ENCODE assay signal across 1 cellular context in the genomic region with DNA sequence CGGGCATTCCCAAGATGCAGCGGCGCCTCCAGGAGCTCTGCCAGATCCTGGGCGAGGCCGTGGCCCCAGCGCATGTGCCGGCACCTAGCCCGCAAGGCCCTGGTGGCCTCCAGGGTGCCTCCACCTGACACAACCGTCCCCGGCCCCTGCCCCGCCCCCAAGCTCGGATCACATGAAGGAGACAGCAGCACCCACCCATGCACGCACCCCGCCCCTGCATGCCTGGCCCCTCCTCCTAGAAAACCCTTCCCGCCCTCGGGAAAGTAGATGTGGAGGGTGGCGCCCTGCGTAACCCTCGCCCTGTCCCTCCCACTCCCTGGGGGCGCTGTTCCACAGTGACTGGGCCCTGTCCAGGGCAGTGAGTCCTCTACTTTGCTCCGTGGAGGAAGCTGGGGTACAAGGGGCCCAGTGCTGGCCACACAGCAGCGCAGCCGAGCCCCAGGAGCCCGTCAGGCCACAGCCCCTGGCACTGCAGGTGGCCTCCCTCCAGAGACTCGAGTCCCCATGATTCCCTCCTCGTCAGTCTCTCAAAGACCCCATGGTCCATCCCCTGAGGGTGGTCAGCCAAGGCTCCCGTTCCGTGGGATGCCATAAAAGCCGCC.
TF ChIP-seq lines count a peak whose summit lies in the region.
"Not testable (repeated sequence)": the region's sequence is repeated elsewhere in the genome, so short reads cannot be mapped to it uniquely, and the experiment has no call there.

No MANE protein-coding gene starts in this region.

TF ChIP-seq in K562, 482 proteins besides CTCF, POLR2A, EP300 and RAD21 (continued from another document):
- TF ChIP-seq, protein P1, sequence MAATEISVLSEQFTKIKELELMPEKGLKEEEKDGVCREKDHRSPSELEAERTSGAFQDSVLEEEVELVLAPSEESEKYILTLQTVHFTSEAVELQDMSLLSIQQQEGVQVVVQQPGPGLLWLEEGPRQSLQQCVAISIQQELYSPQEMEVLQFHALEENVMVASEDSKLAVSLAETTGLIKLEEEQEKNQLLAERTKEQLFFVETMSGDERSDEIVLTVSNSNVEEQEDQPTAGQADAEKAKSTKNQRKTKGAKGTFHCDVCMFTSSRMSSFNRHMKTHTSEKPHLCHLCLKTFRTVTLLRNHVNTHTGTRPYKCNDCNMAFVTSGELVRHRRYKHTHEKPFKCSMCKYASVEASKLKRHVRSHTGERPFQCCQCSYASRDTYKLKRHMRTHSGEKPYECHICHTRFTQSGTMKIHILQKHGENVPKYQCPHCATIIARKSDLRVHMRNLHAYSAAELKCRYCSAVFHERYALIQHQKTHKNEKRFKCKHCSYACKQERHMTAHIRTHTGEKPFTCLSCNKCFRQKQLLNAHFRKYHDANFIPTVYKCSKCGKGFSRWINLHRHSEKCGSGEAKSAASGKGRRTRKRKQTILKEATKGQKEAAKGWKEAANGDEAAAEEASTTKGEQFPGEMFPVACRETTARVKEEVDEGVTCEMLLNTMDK (IDR thresholded peaks at IDR 0.05; ENCODE audit: borderline replicate concordance, insufficient read depth, low read depth, low read length, poor library complexity, severe bottlenecking): peak; percentile 78
- TF ChIP-seq YY1 (IDR thresholded peaks at IDR 0.05; ENCODE audit: borderline replicate concordance in 1 of 3, control insufficient read depth in 1 of 3, extremely low read depth in 1 of 3, insufficient read depth in 3 of 3, insufficient read length in 1 of 3, insufficient replicate concordance in 2 of 3, low read depth in 1 of 3, low read length in 2 of 3) (peak in 1 of 3 experiments; percentile 9), CREB1 (CRISPR knock-in tag; IDR thresholded peaks at IDR 0.05) (peak; percentile 33; the same call in 1 of the 2 replicates), RBFOX2 (IDR thresholded peaks at IDR 0.05; ENCODE audit: low read depth, low read length) (peak; percentile 87), NR2C2 (tag; IDR thresholded peaks at IDR 0.05) (peak; percentile 29), TAF1 (IDR thresholded peaks at IDR 0.05; ENCODE audit: control insufficient read depth, extremely low read depth, insufficient read depth, low read length, severe bottlenecking) (peak; percentile 54), HMGN3 (IDR thresholded peaks at IDR 0.05; ENCODE audit: borderline replicate concordance, extremely low read depth, insufficient read length, low read depth, low read length) (peak; percentile 51), EP400 (IDR thresholded peaks at IDR 0.05) (peak; percentile 47; the same call in 1 of the 2 replicates), EGR1 (conservative IDR thresholded peaks at IDR 0.05) (peak; percentile 63), ZNF263 (CRISPR knock-in tag; IDR thresholded peaks at IDR 0.05; ENCODE audit: borderline replicate concordance) (peak; percentile 27; the same call in 1 of the 2 replicates), ESRRA (IDR thresholded peaks at IDR 0.05; ENCODE audit: borderline replicate concordance, low read depth) (0 out of 2 replicates have a peak, but pooled peaks have one; percentile 27)
- not testable (repeated sequence) for TF ChIP-seq CREB1 (IDR thresholded peaks at IDR 0.05); NR2C2 (CRISPR knock-in tag; IDR thresholded peaks at IDR 0.05)
- TF ChIP-seq, protein P2, sequence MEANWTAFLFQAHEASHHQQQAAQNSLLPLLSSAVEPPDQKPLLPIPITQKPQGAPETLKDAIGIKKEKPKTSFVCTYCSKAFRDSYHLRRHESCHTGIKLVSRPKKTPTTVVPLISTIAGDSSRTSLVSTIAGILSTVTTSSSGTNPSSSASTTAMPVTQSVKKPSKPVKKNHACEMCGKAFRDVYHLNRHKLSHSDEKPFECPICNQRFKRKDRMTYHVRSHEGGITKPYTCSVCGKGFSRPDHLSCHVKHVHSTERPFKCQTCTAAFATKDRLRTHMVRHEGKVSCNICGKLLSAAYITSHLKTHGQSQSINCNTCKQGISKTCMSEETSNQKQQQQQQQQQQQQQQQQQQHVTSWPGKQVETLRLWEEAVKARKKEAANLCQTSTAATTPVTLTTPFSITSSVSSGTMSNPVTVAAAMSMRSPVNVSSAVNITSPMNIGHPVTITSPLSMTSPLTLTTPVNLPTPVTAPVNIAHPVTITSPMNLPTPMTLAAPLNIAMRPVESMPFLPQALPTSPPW (CRISPR knock-in tag; IDR thresholded peaks at IDR 0.05): peak; percentile 70
- TF ChIP-seq, protein P3, sequence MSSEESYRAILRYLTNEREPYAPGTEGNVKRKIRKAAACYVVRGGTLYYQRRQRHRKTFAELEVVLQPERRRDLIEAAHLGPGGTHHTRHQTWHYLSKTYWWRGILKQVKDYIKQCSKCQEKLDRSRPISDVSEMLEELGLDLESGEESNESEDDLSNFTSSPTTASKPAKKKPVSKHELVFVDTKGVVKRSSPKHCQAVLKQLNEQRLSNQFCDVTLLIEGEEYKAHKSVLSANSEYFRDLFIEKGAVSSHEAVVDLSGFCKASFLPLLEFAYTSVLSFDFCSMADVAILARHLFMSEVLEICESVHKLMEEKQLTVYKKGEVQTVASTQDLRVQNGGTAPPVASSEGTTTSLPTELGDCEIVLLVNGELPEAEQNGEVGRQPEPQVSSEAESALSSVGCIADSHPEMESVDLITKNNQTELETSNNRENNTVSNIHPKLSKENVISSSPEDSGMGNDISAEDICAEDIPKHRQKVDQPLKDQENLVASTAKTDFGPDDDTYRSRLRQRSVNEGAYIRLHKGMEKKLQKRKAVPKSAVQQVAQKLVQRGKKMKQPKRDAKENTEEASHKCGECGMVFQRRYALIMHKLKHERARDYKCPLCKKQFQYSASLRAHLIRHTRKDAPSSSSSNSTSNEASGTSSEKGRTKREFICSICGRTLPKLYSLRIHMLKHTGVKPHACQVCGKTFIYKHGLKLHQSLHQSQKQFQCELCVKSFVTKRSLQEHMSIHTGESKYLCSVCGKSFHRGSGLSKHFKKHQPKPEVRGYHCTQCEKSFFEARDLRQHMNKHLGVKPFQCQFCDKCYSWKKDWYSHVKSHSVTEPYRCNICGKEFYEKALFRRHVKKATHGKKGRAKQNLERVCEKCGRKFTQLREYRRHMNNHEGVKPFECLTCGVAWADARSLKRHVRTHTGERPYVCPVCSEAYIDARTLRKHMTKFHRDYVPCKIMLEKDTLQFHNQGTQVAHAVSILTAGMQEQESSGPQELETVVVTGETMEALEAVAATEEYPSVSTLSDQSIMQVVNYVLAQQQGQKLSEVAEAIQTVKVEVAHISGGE (CRISPR knock-in tag; IDR thresholded peaks at IDR 0.05): 0 out of 6 replicates have a peak, but pooled peaks of 1 of the 3 experiments have one; percentile 27
